ENCODE assay signal across 1 cellular context in the genomic region with DNA sequence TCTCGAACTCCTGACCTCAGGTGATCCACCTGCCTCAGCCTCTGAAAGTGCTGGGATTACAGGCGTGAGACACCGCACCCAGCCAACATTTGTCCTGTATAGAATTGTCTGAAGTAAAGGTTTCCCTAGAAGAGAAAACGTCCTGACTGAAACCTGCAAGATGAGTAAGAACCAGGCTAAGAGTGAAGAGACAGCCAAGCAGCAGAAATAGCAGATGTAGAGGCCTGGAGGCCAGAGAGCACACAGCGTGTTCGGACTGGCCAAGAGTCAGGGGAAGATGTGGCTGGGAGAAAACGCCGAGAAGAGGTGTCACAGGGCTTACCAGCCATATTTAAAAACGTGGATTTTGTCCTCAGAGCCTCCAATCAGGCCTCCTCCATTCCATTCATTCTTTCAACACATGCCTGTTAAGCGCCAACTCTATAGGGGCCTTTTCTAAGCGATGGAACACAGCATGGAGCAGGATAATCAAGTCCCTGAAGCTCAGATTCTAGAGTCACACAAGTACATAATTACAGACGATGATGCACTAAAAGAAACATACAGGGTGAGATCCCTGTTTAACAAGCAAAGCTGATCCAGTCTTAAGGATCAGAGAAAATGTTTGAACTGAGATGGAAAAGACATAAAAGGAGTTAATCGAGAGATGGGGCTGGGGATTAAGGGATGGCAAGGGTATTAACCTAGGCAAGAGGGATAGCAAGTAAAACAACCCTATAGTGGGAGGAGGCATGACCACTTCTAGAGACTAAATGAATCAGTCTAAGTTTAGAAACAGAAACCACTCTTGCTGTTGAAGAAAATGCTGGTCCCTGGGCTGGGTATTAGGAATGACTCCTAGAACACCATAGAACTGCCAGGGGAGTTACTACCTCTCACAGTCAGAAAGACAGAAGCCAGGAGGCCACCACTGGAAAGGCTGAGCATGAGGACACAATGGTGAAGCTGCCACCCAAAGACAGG.
TF ChIP-seq lines count a peak whose summit lies in the region.

No MANE protein-coding gene starts in this region.

TF ChIP-seq in H1, 55 proteins besides CTCF, POLR2A, EP300 and RAD21:
- TF ChIP-seq, protein P1, sequence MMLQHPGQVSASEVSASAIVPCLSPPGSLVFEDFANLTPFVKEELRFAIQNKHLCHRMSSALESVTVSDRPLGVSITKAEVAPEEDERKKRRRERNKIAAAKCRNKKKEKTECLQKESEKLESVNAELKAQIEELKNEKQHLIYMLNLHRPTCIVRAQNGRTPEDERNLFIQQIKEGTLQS (IDR thresholded peaks at IDR 0.05; ENCODE audit: insufficient read depth, low read depth, low read length), result no peak
- no peak for TF ChIP-seq CHD1 (IDR thresholded peaks at IDR 0.05; ENCODE audit: low read depth, low read length)
- TF ChIP-seq PHF8 (conservative IDR thresholded peaks at IDR 0.05; ENCODE audit: low read depth, low read length), result no peak
- TF ChIP-seq KDM1A (IDR thresholded peaks at IDR 0.05; ENCODE audit: borderline replicate concordance, low read length), result peak; percentile 43; the same call in 1 of the 2 replicates
